ENCODE assay signal across 1 cellular context in the genomic region with DNA sequence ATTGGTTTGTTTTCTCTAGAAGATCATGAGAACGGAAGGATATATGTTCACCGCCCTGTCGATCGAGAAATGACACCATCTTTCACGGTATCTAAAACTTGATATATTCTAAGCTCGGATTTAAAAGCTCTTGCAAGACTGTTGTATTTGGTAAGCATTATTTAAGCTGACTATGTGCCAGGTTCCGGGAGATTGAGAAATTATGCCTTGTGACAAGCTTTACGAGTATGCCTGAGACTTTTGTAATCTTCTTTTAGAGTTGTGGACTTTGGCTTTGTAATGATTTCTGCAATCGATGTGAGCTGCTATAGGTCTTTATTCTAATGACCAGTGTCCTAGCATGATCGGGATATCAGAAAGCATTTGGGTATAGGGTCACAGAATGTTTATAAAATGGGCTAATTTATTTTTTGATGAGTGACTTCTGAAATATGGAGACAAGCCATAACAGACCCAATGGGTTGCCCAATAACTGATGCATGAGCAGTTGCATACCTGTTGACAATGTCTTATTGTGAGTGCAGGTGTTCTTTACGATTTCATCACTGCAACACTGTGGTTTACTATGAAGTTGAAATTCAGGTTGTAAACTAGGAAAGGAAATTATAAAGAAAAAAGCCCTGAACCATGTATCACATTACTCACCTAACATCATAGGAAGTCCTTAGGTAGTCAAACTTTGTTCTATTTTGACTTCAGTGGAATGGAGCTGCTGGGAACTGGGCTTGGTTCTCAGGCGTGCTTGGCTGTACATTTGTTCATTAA.
TF ChIP-seq lines count a peak whose summit lies in the region.

No MANE protein-coding gene starts in this region.

TF ChIP-seq in HepG2, 621 proteins besides CTCF, POLR2A, EP300 and RAD21:
- TF ChIP-seq AHDC1 (CRISPR knock-in tag; IDR thresholded peaks at IDR 0.05; ENCODE audit: borderline replicate concordance) (no peak), KAT2B (IDR thresholded peaks at IDR 0.05; ENCODE audit: borderline replicate concordance, low read depth, low read length) (peak; percentile 75), ZKSCAN1 (IDR thresholded peaks at IDR 0.05; ENCODE audit: low read length) (peak; percentile 65; the same call in 1 of the 2 replicates), ERF (CRISPR knock-in tag; IDR thresholded peaks at IDR 0.05) (no peak), HNF4A (CRISPR knock-in tag; IDR thresholded peaks at IDR 0.05) (0 out of 2 replicates have a peak, but pooled peaks have one; percentile 5), CEBPB (IDR thresholded peaks at IDR 0.05; ENCODE audit: borderline replicate concordance, low read depth, low read length) (peak; percentile 37; the same call in 1 of the 2 replicates)
- TF ChIP-seq, protein P1, sequence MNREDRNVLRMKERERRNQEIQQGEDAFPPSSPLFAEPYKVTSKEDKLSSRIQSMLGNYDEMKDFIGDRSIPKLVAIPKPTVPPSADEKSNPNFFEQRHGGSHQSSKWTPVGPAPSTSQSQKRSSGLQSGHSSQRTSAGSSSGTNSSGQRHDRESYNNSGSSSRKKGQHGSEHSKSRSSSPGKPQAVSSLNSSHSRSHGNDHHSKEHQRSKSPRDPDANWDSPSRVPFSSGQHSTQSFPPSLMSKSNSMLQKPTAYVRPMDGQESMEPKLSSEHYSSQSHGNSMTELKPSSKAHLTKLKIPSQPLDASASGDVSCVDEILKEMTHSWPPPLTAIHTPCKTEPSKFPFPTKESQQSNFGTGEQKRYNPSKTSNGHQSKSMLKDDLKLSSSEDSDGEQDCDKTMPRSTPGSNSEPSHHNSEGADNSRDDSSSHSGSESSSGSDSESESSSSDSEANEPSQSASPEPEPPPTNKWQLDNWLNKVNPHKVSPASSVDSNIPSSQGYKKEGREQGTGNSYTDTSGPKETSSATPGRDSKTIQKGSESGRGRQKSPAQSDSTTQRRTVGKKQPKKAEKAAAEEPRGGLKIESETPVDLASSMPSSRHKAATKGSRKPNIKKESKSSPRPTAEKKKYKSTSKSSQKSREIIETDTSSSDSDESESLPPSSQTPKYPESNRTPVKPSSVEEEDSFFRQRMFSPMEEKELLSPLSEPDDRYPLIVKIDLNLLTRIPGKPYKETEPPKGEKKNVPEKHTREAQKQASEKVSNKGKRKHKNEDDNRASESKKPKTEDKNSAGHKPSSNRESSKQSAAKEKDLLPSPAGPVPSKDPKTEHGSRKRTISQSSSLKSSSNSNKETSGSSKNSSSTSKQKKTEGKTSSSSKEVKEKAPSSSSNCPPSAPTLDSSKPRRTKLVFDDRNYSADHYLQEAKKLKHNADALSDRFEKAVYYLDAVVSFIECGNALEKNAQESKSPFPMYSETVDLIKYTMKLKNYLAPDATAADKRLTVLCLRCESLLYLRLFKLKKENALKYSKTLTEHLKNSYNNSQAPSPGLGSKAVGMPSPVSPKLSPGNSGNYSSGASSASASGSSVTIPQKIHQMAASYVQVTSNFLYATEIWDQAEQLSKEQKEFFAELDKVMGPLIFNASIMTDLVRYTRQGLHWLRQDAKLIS (CRISPR knock-in tag; IDR thresholded peaks at IDR 0.05) = no peak
